In genomic region chr12:103924761-103925641, GRCh38 we compare ENCODE assay signal across 1 cellular context.
TF ChIP-seq lines count a peak whose summit lies in the region.

No MANE protein-coding gene starts in this region.

TF ChIP-seq in GM12878, 131 proteins besides CTCF, POLR2A, EP300 and RAD21 (continued from another document):
- TF ChIP-seq CUX1 (IDR thresholded peaks at IDR 0.05; ENCODE audit: insufficient replicate concordance, low read depth, low read length): no peak
- TF ChIP-seq PBX3 (IDR thresholded peaks at IDR 0.05; ENCODE audit: insufficient replicate concordance, low read depth, low read length): peak; percentile 38
- TF ChIP-seq SUPT20H (IDR thresholded peaks at IDR 0.05; ENCODE audit: borderline replicate concordance, control insufficient read depth, low read depth, low read length): no peak
- TF ChIP-seq EED (IDR thresholded peaks at IDR 0.05; ENCODE audit: low read depth): no peak; the same call in none of the 2 replicates
- TF ChIP-seq BCL11A (IDR thresholded peaks at IDR 0.05; ENCODE audit: low read depth, low read length): peak; percentile 86
- no peak for TF ChIP-seq EZH2 (IDR thresholded peaks at IDR 0.05; ENCODE audit: borderline replicate concordance, control insufficient read depth, low read depth, low read length)
- peak; percentile 94 for TF ChIP-seq DPF2 (IDR thresholded peaks at IDR 0.05)
- peak; percentile 87 for TF ChIP-seq TAF1 (IDR thresholded peaks at IDR 0.05; ENCODE audit: borderline replicate concordance, low read depth, low read length)
- TF ChIP-seq MTA2 (IDR thresholded peaks at IDR 0.05; ENCODE audit: low read depth): peak; percentile 80
- TF ChIP-seq MEF2B (IDR thresholded peaks at IDR 0.05; ENCODE audit: partially characterized antibody, poor library complexity, severe bottlenecking): peak; percentile 78
- TF ChIP-seq NFYA (IDR thresholded peaks at IDR 0.05; ENCODE audit: borderline replicate concordance, low read depth, low read length): no peak
- TF ChIP-seq YBX1 (IDR thresholded peaks at IDR 0.05): no peak
- no peak for TF ChIP-seq KDM1A (IDR thresholded peaks at IDR 0.05; ENCODE audit: borderline replicate concordance)
- TF ChIP-seq SPI1 (IDR thresholded peaks at IDR 0.05; ENCODE audit: borderline replicate concordance, insufficient read depth, low read depth, low read length): no peak
- peak; percentile 97 for TF ChIP-seq JUNB (IDR thresholded peaks at IDR 0.05)
